9 cellular contexts compared by ENCODE assay signal in genomic region chr11:35721576-35722341, GRCh38. TPM values are rescaled to one million over a fixed set of nuclear protein-coding genes. Genes with fewer than 3 reads are reported as not detected.
DNase-seq lines count a peak whose midpoint lies in the region; ATAC-seq and TF ChIP-seq lines count a peak whose summit lies in the region.
"Had no signal": no experiment of that assay in that cellular context is flagged by ENCODE, and none has a peak within 500 bp of the region (broad histone marks: within the 10 kb centered on the region; RNA-seq: fewer than 3 reads in every experiment).

No MANE protein-coding gene starts in this region.

- no peaks in the 10 kb centered on the region for H3K9me3 Mint-ChIP-seq in endothelial cell (ENCODE audit: unreplicated experiment)

- H3K27ac Mint-ChIP-seq in endothelial cell (ENCODE audit: unreplicated experiment), result peak overlapping the region; percentile 89

- in situ Hi-C loops in G401 (cut with HindIII; ENCODE audit: low sequenced_read_pairs), result no loop called here

- no peaks in the 10 kb centered on the region for H3K27me3 Mint-ChIP-seq in endothelial cell (ENCODE audit: unreplicated experiment)

- TF ChIP-seq CTCF in endothelial cell (IDR thresholded peaks at IDR 0.05; ENCODE audit: unreplicated experiment), result no peak

- peak; percentile 38 for DNase-seq in G401 (ENCODE audit: low spot score)
- no peak for DNase-seq in endothelial cell (ENCODE audit: low spot score)
- no peak for DNase-seq in DMS53 treated with DMSO at 0.1 percent for 48 hours (lab: John Stamatoyannopoulos, UW; ENCODE audit: unreplicated experiment)
- DNase-seq: stimulated activated CD4-positive, alpha-beta T cell treated with anti-CD3 and anti-CD28 coated beads, Interleukin-12 subunit alpha, Interleukin-12 subunit beta, amount 100 ng/mL, for 4 hours had no signal

- H3K4me3 Mint-ChIP-seq in endothelial cell (ENCODE audit: unreplicated experiment), result no peak overlapping the region

- peak; percentile 37 for ATAC-seq in GM19452 (IDR thresholded peaks at IDR 0.05; ENCODE audit: unreplicated experiment)
- peak; percentile 55 for ATAC-seq in HG03280 (IDR thresholded peaks at IDR 0.05; ENCODE audit: unreplicated experiment)
- no peak for ATAC-seq in GM21619 (IDR thresholded peaks at IDR 0.05; ENCODE audit: unreplicated experiment)
- ATAC-seq in HG03196 (IDR thresholded peaks at IDR 0.05; ENCODE audit: unreplicated experiment), result no peak
- no peak for ATAC-seq in HG02973 (IDR thresholded peaks at IDR 0.05; ENCODE audit: unreplicated experiment)

- H3K4me1 Mint-ChIP-seq in endothelial cell (ENCODE audit: unreplicated experiment), result peaks cover 23% of the 10 kb centered on the region

- peaks cover 9% of the 10 kb centered on the region for H3K36me3 Mint-ChIP-seq in endothelial cell (ENCODE audit: low read depth, unreplicated experiment)

RNA-seq across cellular contexts. Expression of gene TRIM44, which starts 59.2 kb away (rescaled TPM):
- 8.3 and 38.1 TPM in 2 replicates for total RNA-seq in G401 (2014; rRNA removed; shearing (Covaris generic))
- total RNA-seq in endothelial cell (ENCODE audit: unreplicated experiment), result 48.6 TPM

Comparison
In these comparisons a context has a peak if more than half of its experiments do, and no peak if none do; other contexts are left out.
1. ATAC-seq: peak in GM19452 (single experiment) and HG03280 (single experiment); none in GM21619 (single experiment), HG03196 (single experiment) and HG02973 (single experiment).